Comparison of ENCODE assay signal across 18 cellular contexts in the genomic region with DNA sequence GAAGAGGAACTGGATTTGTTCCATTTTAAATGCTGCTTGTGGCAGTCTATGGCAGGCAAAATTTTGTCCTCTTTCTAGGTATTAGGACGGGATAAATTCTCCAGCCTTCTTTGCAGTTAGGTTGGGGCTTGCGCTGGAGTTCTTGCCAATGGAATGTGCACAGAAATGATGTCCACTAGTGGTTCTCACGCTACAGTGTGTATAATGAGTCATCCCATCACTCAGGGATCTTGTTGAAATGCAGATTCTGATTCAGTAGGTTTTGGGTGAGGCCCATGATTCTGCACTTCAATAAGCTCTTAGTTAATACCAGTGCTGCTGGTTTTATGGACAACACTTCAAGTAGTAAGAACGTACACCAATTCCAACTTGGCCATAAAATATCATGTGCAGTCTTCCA.
DNase-seq lines count a peak whose midpoint lies in the region; ATAC-seq, FAIRE-seq and TF ChIP-seq lines count a peak whose summit lies in the region.
"Had no signal": no experiment of that assay in that cellular context is flagged by ENCODE, and none has a peak within 500 bp of the region (broad histone marks: within the 10 kb centered on the region; RNA-seq: fewer than 3 reads in every experiment).

No MANE protein-coding gene starts in this region.

- H2BK5ac ChIP-seq in mesenchymal stem cell (ENCODE audit: low read depth, low read length, poor library complexity, severe bottlenecking), result no peak overlapping the region

- no peak overlapping the region for H3K9ac ChIP-seq in mesenchymal stem cell (ENCODE audit: low read length)

- no peak overlapping the region for H3K4me3 Mint-ChIP-seq in activated T-helper 1 cell treated with anti-CD3 and anti-CD28 coated beads, Interleukin-12 subunit alpha, Interleukin-12 subunit beta, Interleukin-2, Interleukin-4 antibody, amounts not matched to agents 30 ng/mL and 10 ng/mL and 1 ng/mL, durations not matched to agents 14 hours and 24 hours and 36 hours
- no peak overlapping the region for H3K4me3 Mint-ChIP-seq in CD8-positive, alpha-beta T cell
- H3K4me3 Mint-ChIP-seq: endodermal cell; stimulated activated naive CD8-positive, alpha-beta T cell treated with anti-CD3 and anti-CD28 coated beads, Interleukin-15, Interleukin-2, amounts not matched to agents 100 ng/mL and 50 ng/mL, for 24 hours; T-cell; WTC11 had no signal

- no peak overlapping the region for H2BK120ac ChIP-seq in mesenchymal stem cell (ENCODE audit: low read depth, low read length)

- intact Hi-C loops in activated T-helper 1 cell treated with anti-CD3 and anti-CD28 coated beads, Interleukin-12 subunit alpha, Interleukin-12 subunit beta, Interleukin-2, Interleukin-4 antibody, amounts not matched to agents 30 ng/mL and 10 ng/mL and 1 ng/mL, durations not matched to agents 14 hours and 24 hours and 36 hours (cut with micrococcal nuclease), result no loop called here
- intact Hi-C loops in CD8-positive, alpha-beta T cell (cut with DNase I, micrococcal nuclease), result no loop called here

- CTCF ChIA-PET in CD8-positive, alpha-beta T cell (lab: Charles Lee), result no interaction called here

- no peak overlapping the region for H3K14ac ChIP-seq in mesenchymal stem cell (ENCODE audit: low read length in 2 of 2)

- TF ChIP-seq CTCF in bronchial epithelial cell (IDR thresholded peaks at IDR 0.05; ENCODE audit: insufficient read depth, low read length, severe bottlenecking) (no peak), gastroesophageal sphincter (IDR thresholded peaks at IDR 0.05) (no peak)
- no peak for TF ChIP-seq CTCF in CD8-positive, alpha-beta T cell (IDR thresholded peaks at IDR 0.05)

- no peak overlapping the region for H3K4me3 ChIP-seq in bronchial epithelial cell (ENCODE audit: low read depth, low read length)
- H3K4me3 ChIP-seq in mesenchymal stem cell (ENCODE audit: insufficient read depth in 1 of 2, low read depth in 1 of 2, low read length in 2 of 2), result no peak overlapping the region
- H3K4me3 ChIP-seq in CD8-positive, alpha-beta T cell (ENCODE audit: low read depth, low read length), result no peak overlapping the region
- H3K4me3 ChIP-seq in gastroesophageal sphincter, result no peak overlapping the region
- H3K4me3 ChIP-seq: HAP-1, left lung had no signal

- H3K27me3 Mint-ChIP-seq in activated T-helper 1 cell treated with anti-CD3 and anti-CD28 coated beads, Interleukin-12 subunit alpha, Interleukin-12 subunit beta, Interleukin-2, Interleukin-4 antibody, amounts not matched to agents 30 ng/mL and 10 ng/mL and 1 ng/mL, durations not matched to agents 14 hours and 24 hours and 36 hours (ENCODE audit: insufficient read depth), result no peaks in the 10 kb centered on the region
- no peaks in the 10 kb centered on the region for H3K27me3 Mint-ChIP-seq in CD8-positive, alpha-beta T cell (ENCODE audit: low read depth)
- H3K27me3 Mint-ChIP-seq: stimulated activated naive CD8-positive, alpha-beta T cell treated with anti-CD3 and anti-CD28 coated beads, Interleukin-15, Interleukin-2, amounts not matched to agents 100 ng/mL and 50 ng/mL, for 24 hours; T-cell had no signal

- peaks cover 4% of the 10 kb centered on the region for H3K9me3 Mint-ChIP-seq in activated T-helper 1 cell treated with anti-CD3 and anti-CD28 coated beads, Interleukin-12 subunit alpha, Interleukin-12 subunit beta, Interleukin-2, Interleukin-4 antibody, amounts not matched to agents 30 ng/mL and 10 ng/mL and 1 ng/mL, durations not matched to agents 14 hours and 24 hours and 36 hours
- peaks cover 8% of the 10 kb centered on the region for H3K9me3 Mint-ChIP-seq in CD8-positive, alpha-beta T cell
- H3K9me3 Mint-ChIP-seq: endodermal cell had no signal

- H3K36me3 ChIP-seq in bronchial epithelial cell (ENCODE audit: control insufficient read depth, insufficient read depth, low read length) (no peaks in the 10 kb centered on the region), mesenchymal stem cell (ENCODE audit: control insufficient read depth in 1 of 2, insufficient read depth in 2 of 2, low read depth in 1 of 2, low read length in 2 of 2) (no peaks in the 10 kb centered on the region), gastroesophageal sphincter (no peaks in the 10 kb centered on the region)
- H3K36me3 ChIP-seq in CD8-positive, alpha-beta T cell (ENCODE audit: insufficient read depth, low read length), result no peaks in the 10 kb centered on the region
- H3K36me3 ChIP-seq: HAP-1, left lung had no signal

- H3K4me2 ChIP-seq in mesenchymal stem cell (ENCODE audit: low read length, poor library complexity, severe bottlenecking), result no peak overlapping the region

- H2BK12ac ChIP-seq in mesenchymal stem cell (ENCODE audit: low read length in 2 of 2), result no peak overlapping the region

- H3K4ac ChIP-seq in mesenchymal stem cell (ENCODE audit: low read depth in 1 of 2, low read length in 2 of 2), result no peak overlapping the region

- H3K27me3 ChIP-seq in bronchial epithelial cell (ENCODE audit: control insufficient read depth, insufficient read depth, low read length) (no peaks in the 10 kb centered on the region), mesenchymal stem cell (ENCODE audit: control insufficient read depth in 1 of 2, insufficient read depth in 1 of 2, low read length in 2 of 2) (no peaks in the 10 kb centered on the region), gastroesophageal sphincter (no peaks in the 10 kb centered on the region)
- H3K27me3 ChIP-seq in CD8-positive, alpha-beta T cell (ENCODE audit: insufficient read depth, low read length), result no peaks in the 10 kb centered on the region

- H2AFZ ChIP-seq in mesenchymal stem cell (ENCODE audit: low read depth, low read length), result no peak overlapping the region

- TF ChIP-seq EP300 in gastroesophageal sphincter (IDR thresholded peaks at IDR 0.05), result no peak

- no peak for FAIRE-seq in bronchial epithelial cell (lab: Jason Lieb, UNC)
- FAIRE-seq: GM18507, urothelium cell line had no signal

- H3K36me3 Mint-ChIP-seq in activated T-helper 1 cell treated with anti-CD3 and anti-CD28 coated beads, Interleukin-12 subunit alpha, Interleukin-12 subunit beta, Interleukin-2, Interleukin-4 antibody, amounts not matched to agents 30 ng/mL and 10 ng/mL and 1 ng/mL, durations not matched to agents 14 hours and 24 hours and 36 hours (ENCODE audit: low read depth), result no peaks in the 10 kb centered on the region
- no peaks in the 10 kb centered on the region for H3K36me3 Mint-ChIP-seq in CD8-positive, alpha-beta T cell
- H3K36me3 Mint-ChIP-seq: T-cell, WTC11 had no signal

- POLR2A ChIA-PET in CD8-positive, alpha-beta T cell (lab: Charles Lee), result no interaction called here

- H3K4me1 ChIP-seq in mesenchymal stem cell (ENCODE audit: control insufficient read depth, insufficient read depth, low read depth, low read length), result no peaks in the 10 kb centered on the region
- no peaks in the 10 kb centered on the region for H3K4me1 ChIP-seq in CD8-positive, alpha-beta T cell (ENCODE audit: insufficient read depth, low read length)
- H3K4me1 ChIP-seq in gastroesophageal sphincter, result peaks cover 0 to 12% (median 3%) of the 10 kb centered on the region in 3 donors
- H3K4me1 ChIP-seq: HAP-1 had no signal

- 56% methylated on average over 4 of the region's 4 CpGs for WGBS in mesenchymal stem cell
- WGBS in gastroesophageal sphincter (ENCODE audit: low coverage in 1 of 2), 2 donors, result 83 to 100% methylated on average over 1 to 3 of the region's 4 CpGs

- H3K9me3 ChIP-seq in mesenchymal stem cell (ENCODE audit: control insufficient read depth, low read length) (no peaks in the 10 kb centered on the region), gastroesophageal sphincter (no peaks in the 10 kb centered on the region)
- H3K9me3 ChIP-seq in CD8-positive, alpha-beta T cell (ENCODE audit: low read length), result no peaks in the 10 kb centered on the region
- H3K9me3 ChIP-seq: HAP-1, left lung had no signal

- H3K27ac ChIP-seq in mesenchymal stem cell (ENCODE audit: low read length, poor library complexity, severe bottlenecking) (no peak overlapping the region), gastroesophageal sphincter (no peak overlapping the region)
- H3K27ac ChIP-seq in CD8-positive, alpha-beta T cell (ENCODE audit: low read depth, low read length), result no peak overlapping the region
- H3K27ac ChIP-seq: left lung had no signal

- H3K27ac Mint-ChIP-seq in activated T-helper 1 cell treated with anti-CD3 and anti-CD28 coated beads, Interleukin-12 subunit alpha, Interleukin-12 subunit beta, Interleukin-2, Interleukin-4 antibody, amounts not matched to agents 30 ng/mL and 10 ng/mL and 1 ng/mL, durations not matched to agents 14 hours and 24 hours and 36 hours, result no peak overlapping the region
- H3K27ac Mint-ChIP-seq in CD8-positive, alpha-beta T cell, result no peak overlapping the region
- H3K27ac Mint-ChIP-seq: endodermal cell; stimulated activated naive CD8-positive, alpha-beta T cell treated with anti-CD3 and anti-CD28 coated beads, Interleukin-15, Interleukin-2, amounts not matched to agents 100 ng/mL and 50 ng/mL, for 24 hours; T-cell; WTC11 had no signal

- H4K8ac ChIP-seq in mesenchymal stem cell (ENCODE audit: low read length), result no peak overlapping the region

- H3K79me1 ChIP-seq in mesenchymal stem cell (replicated peaks; ENCODE audit: low read length, poor library complexity, severe bottlenecking), result no peaks in the 10 kb centered on the region

- no peak overlapping the region for H4K91ac ChIP-seq in mesenchymal stem cell (ENCODE audit: low read length)

- H3K18ac ChIP-seq in mesenchymal stem cell (ENCODE audit: low read depth in 1 of 2, low read length in 2 of 2), result no peak overlapping the region

- no peak for ATAC-seq in CD8-positive, alpha-beta T cell
- no peak for ATAC-seq in gastroesophageal sphincter
- ATAC-seq: left lung, T-cell, WTC11 had no signal

- peak; percentile 54 for DNase-seq in DMS53 (lab: John Stamatoyannopoulos, UW)
- DNase-seq in M059J (ENCODE audit: low read depth), result peak; percentile 80
- peak; percentile 83 for DNase-seq in bronchial epithelial cell (ENCODE audit: low read depth)
- DNase-seq in mesenchymal stem cell, result peak; percentile 60
- no peak for DNase-seq in activated T-helper 1 cell treated with anti-CD3 and anti-CD28 coated beads, Interleukin-12 subunit alpha, Interleukin-12 subunit beta, Interleukin-2, Interleukin-4 antibody, amounts not matched to agents 30 ng/mL and 10 ng/mL and 1 ng/mL, durations not matched to agents 14 hours and 24 hours and 36 hours (ENCODE audit: low spot score)
- no peak for DNase-seq in UCSD-AML1 (lab: John Stamatoyannopoulos, UW; ENCODE audit: unreplicated experiment)
- no peak for DNase-seq in CD8-positive, alpha-beta T cell
- DNase-seq: Calu3; endodermal cell; left lung; NK-92 treated with Interleukin-12 subunit alpha and Interleukin-12 subunit beta, amount 100 ng/mL, for 24 hours; T-cell had no signal

- no peak for TF ChIP-seq POLR2A in gastroesophageal sphincter (IDR thresholded peaks at IDR 0.05)

- no peak overlapping the region for H2BK15ac ChIP-seq in mesenchymal stem cell (ENCODE audit: low read depth, poor library complexity, severe bottlenecking)

- H3K4me1 Mint-ChIP-seq in activated T-helper 1 cell treated with anti-CD3 and anti-CD28 coated beads, Interleukin-12 subunit alpha, Interleukin-12 subunit beta, Interleukin-2, Interleukin-4 antibody, amounts not matched to agents 30 ng/mL and 10 ng/mL and 1 ng/mL, durations not matched to agents 14 hours and 24 hours and 36 hours (ENCODE audit: low read depth), result no peaks in the 10 kb centered on the region
- H3K4me1 Mint-ChIP-seq in CD8-positive, alpha-beta T cell (ENCODE audit: low read depth), result no peaks in the 10 kb centered on the region
- H3K4me1 Mint-ChIP-seq: endodermal cell, T-cell, WTC11 had no signal

- no peak overlapping the region for H3K23ac ChIP-seq in mesenchymal stem cell (ENCODE audit: low read length in 2 of 2)

- no peak overlapping the region for H2AK5ac ChIP-seq in mesenchymal stem cell (ENCODE audit: low read length, severe bottlenecking)

Comparison
In these comparisons a context has a peak if more than half of its experiments do, and no peak if none do; other contexts are left out.
1. DNase-seq: peak in DMS53 (single experiment), M059J (single experiment), bronchial epithelial cell (single experiment) and mesenchymal stem cell (single experiment); none in activated T-helper 1 cell treated with anti-CD3 and anti-CD28 coated beads, Interleukin-12 subunit alpha, Interleukin-12 subunit beta, Interleukin-2, Interleukin-4 antibody, amounts not matched to agents 30 ng/mL and 10 ng/mL and 1 ng/mL, durations not matched to agents 14 hours and 24 hours and 36 hours (single experiment), UCSD-AML1 (single experiment) and CD8-positive, alpha-beta T cell (0 of 7).